In genomic region chr11:119688362-119688761, GRCh38 we compare ENCODE assay signal across 18 cellular contexts.
DNase-seq lines count a peak whose midpoint lies in the region; ATAC-seq and TF ChIP-seq lines count a peak whose summit lies in the region.
"Had no signal": no experiment of that assay in that cellular context is flagged by ENCODE, and none has a peak within 500 bp of the region (broad histone marks: within the 10 kb centered on the region; RNA-seq: fewer than 3 reads in every experiment).

No MANE protein-coding gene starts in this region.

- peak overlapping the region; percentile 54 for H3K27ac Mint-ChIP-seq in stimulated activated effector memory CD8-positive, alpha-beta T cell treated with anti-CD3 and anti-CD28 coated beads, Interleukin-12 subunit alpha, Interleukin-12 subunit beta, amount 100 ng/mL, for 72 hours
- H3K27ac Mint-ChIP-seq: IgD-negative memory B cell, T-cell had no signal

- H3K4me1 Mint-ChIP-seq in stimulated activated effector memory CD8-positive, alpha-beta T cell treated with anti-CD3 and anti-CD28 coated beads, Interleukin-12 subunit alpha, Interleukin-12 subunit beta, amount 100 ng/mL, for 72 hours = peaks cover 76% of the 10 kb centered on the region
- H3K4me1 Mint-ChIP-seq: IgD-negative memory B cell had no signal

- no peaks in the 10 kb centered on the region for H3K9me3 Mint-ChIP-seq in stimulated activated effector memory CD8-positive, alpha-beta T cell treated with anti-CD3 and anti-CD28 coated beads, Interleukin-12 subunit alpha, Interleukin-12 subunit beta, amount 100 ng/mL, for 72 hours
- H3K9me3 Mint-ChIP-seq: IgD-negative memory B cell, T-cell had no signal

- DNase-seq in HL-60 (ENCODE audit: low read depth in 1 of 2, low spot score in 1 of 2) (peak in 1 of 2 experiments; percentile 74), NB4 (ENCODE audit: low read depth) (peak; percentile 82), epithelial cell of prostate (ENCODE audit: low read depth, low spot score) (no peak), islet precursor cell (no peak), putamen (ENCODE audit: low spot score) (no peak)
- no peak for DNase-seq in stimulated activated effector memory CD8-positive, alpha-beta T cell treated with anti-CD3 and anti-CD28 coated beads, Interleukin-12 subunit alpha, Interleukin-12 subunit beta, amount 100 ng/mL, for 72 hours (ENCODE audit: low spot score in 2 of 2)
- DNase-seq: C1 segment of cervical spinal cord, EL, NCI-H1105, NCI-H187 treated with DMSO at 0.1 percent for 48 hours, NCI-H446, NCI-H774, Peyer's patch, SJCRH30, T-cell had no signal

- no peaks in the 10 kb centered on the region for H3K27me3 ChIP-seq in HL-60 (ENCODE audit: insufficient read depth, poor library complexity, severe bottlenecking)
- H3K27me3 ChIP-seq: Peyer's patch, SJCRH30 had no signal

- H3K27ac ChIP-seq in HL-60 (replicated peaks) (peak overlapping the region; percentile 24; the same call in 1 of the 2 replicates), epithelial cell of prostate (peak overlapping the region; percentile 99)
- H3K27ac ChIP-seq: Peyer's patch, SJCRH30 had no signal

- peaks cover 6% of the 10 kb centered on the region for H3K36me3 Mint-ChIP-seq in stimulated activated effector memory CD8-positive, alpha-beta T cell treated with anti-CD3 and anti-CD28 coated beads, Interleukin-12 subunit alpha, Interleukin-12 subunit beta, amount 100 ng/mL, for 72 hours
- H3K36me3 Mint-ChIP-seq: T-cell had no signal

- TF ChIP-seq POLR2A in NB4 (IDR thresholded peaks at IDR 0.05; ENCODE audit: extremely low read depth, insufficient read length) = no peak

- no peak overlapping the region for H3K4me3 Mint-ChIP-seq in stimulated activated effector memory CD8-positive, alpha-beta T cell treated with anti-CD3 and anti-CD28 coated beads, Interleukin-12 subunit alpha, Interleukin-12 subunit beta, amount 100 ng/mL, for 72 hours
- H3K4me3 Mint-ChIP-seq: T-cell had no signal

- H3K4me3 ChIP-seq in HL-60 (replicated peaks; ENCODE audit: insufficient read depth, low read length) (no peak overlapping the region), NB4 (ENCODE audit: low read depth, low read length) (no peak overlapping the region)
- H3K4me3 ChIP-seq: HAP-1, Peyer's patch, SJCRH30 had no signal

- ATAC-seq in stimulated activated effector memory CD8-positive, alpha-beta T cell treated with anti-CD3 and anti-CD28 coated beads, Interleukin-12 subunit alpha, Interleukin-12 subunit beta, amount 100 ng/mL, for 72 hours = no peak
- ATAC-seq in HG02798 (IDR thresholded peaks at IDR 0.05; ENCODE audit: poor library complexity, unreplicated experiment) = no peak
- ATAC-seq: T-cell had no signal

- no peak for TF ChIP-seq CTCF in HL-60 (IDR thresholded peaks at IDR 0.05; ENCODE audit: insufficient read depth, low read length)
- no peak for TF ChIP-seq CTCF in NB4 (IDR thresholded peaks at IDR 0.05; ENCODE audit: low read depth, low read length)
